Comparison of ENCODE assay signal across 10 cellular contexts in genomic region chr3:181712505-181713299, GRCh38. TPM values are rescaled to one million over a fixed set of nuclear protein-coding genes. Genes with fewer than 3 reads are reported as not detected.
DNase-seq lines count a peak whose midpoint lies in the region; ATAC-seq and TF ChIP-seq lines count a peak whose summit lies in the region.
"Had no signal": no experiment of that assay in that cellular context is flagged by ENCODE, and none has a peak within 500 bp of the region (broad histone marks: within the 10 kb centered on the region; RNA-seq: fewer than 3 reads in every experiment).

No MANE protein-coding gene starts in this region.

- ATAC-seq in HG03571 (IDR thresholded peaks at IDR 0.05; ENCODE audit: unreplicated experiment) (no peak), GM21447 (IDR thresholded peaks at IDR 0.05; ENCODE audit: unreplicated experiment) (no peak)

- peaks cover 12% of the 10 kb centered on the region for H3K4me1 Mint-ChIP-seq in activated T-cell treated with anti-CD3 and anti-CD28 coated beads, Interleukin-2, amount 50 U/mL, for 24 hours (ENCODE audit: low read depth)
- peaks cover 7% of the 10 kb centered on the region for H3K4me1 Mint-ChIP-seq in activated CD4-positive, alpha-beta memory T cell treated with anti-CD3 and anti-CD28 coated beads, Interleukin-2, amount 10 ng/mL, durations not matched to agents 7 days and 5 days
- H3K4me1 Mint-ChIP-seq in type B pancreatic cell (ENCODE audit: unreplicated experiment), result peaks cover 10% of the 10 kb centered on the region

- CTCF ChIA-PET in activated CD4-positive, alpha-beta memory T cell treated with anti-CD3 and anti-CD28 coated beads, Interleukin-2, amount 10 ng/mL, durations not matched to agents 7 days and 5 days (lab: Charles Lee), result interaction anchor here (0.7 to 1.5 kb wide), 4 partner anchors 8 to 17 kb away, joined by 3 to 15 read pairs (median 4); no protein-coding TSS in a partner anchor

- peak overlapping the region; percentile 37 for H3K27ac Mint-ChIP-seq in activated T-cell treated with anti-CD3 and anti-CD28 coated beads, Interleukin-2, amount 50 U/mL, for 24 hours
- peak overlapping the region; percentile 44 for H3K27ac Mint-ChIP-seq in activated CD4-positive, alpha-beta memory T cell treated with anti-CD3 and anti-CD28 coated beads, Interleukin-2, amount 10 ng/mL, durations not matched to agents 7 days and 5 days
- H3K27ac Mint-ChIP-seq in type B pancreatic cell, result peak overlapping the region; percentile 79

- H3K36me3 Mint-ChIP-seq in activated T-cell treated with anti-CD3 and anti-CD28 coated beads, Interleukin-2, amount 50 U/mL, for 24 hours (ENCODE audit: low read depth), result no peaks in the 10 kb centered on the region
- H3K36me3 Mint-ChIP-seq in activated CD4-positive, alpha-beta memory T cell treated with anti-CD3 and anti-CD28 coated beads, Interleukin-2, amount 10 ng/mL, durations not matched to agents 7 days and 5 days (ENCODE audit: low read depth), result peaks cover 3% of the 10 kb centered on the region
- H3K36me3 Mint-ChIP-seq in type B pancreatic cell, result peaks cover 3% of the 10 kb centered on the region

- peaks cover 77% of the 10 kb centered on the region for H3K27me3 Mint-ChIP-seq in activated T-cell treated with anti-CD3 and anti-CD28 coated beads, Interleukin-2, amount 50 U/mL, for 24 hours
- H3K27me3 Mint-ChIP-seq in activated CD4-positive, alpha-beta memory T cell treated with anti-CD3 and anti-CD28 coated beads, Interleukin-2, amount 10 ng/mL, durations not matched to agents 7 days and 5 days, result peaks cover 70% of the 10 kb centered on the region
- peaks cover 75% of the 10 kb centered on the region for H3K27me3 Mint-ChIP-seq in type B pancreatic cell

- POLR2A ChIA-PET in activated CD4-positive, alpha-beta memory T cell treated with anti-CD3 and anti-CD28 coated beads, Interleukin-2, amount 10 ng/mL, durations not matched to agents 7 days and 5 days (lab: Charles Lee), result no interaction called here

- H3K9me3 Mint-ChIP-seq in activated T-cell treated with anti-CD3 and anti-CD28 coated beads, Interleukin-2, amount 50 U/mL, for 24 hours, result peaks cover 4% of the 10 kb centered on the region
- H3K9me3 Mint-ChIP-seq in activated CD4-positive, alpha-beta memory T cell treated with anti-CD3 and anti-CD28 coated beads, Interleukin-2, amount 10 ng/mL, durations not matched to agents 7 days and 5 days, result no peaks in the 10 kb centered on the region
- no peaks in the 10 kb centered on the region for H3K9me3 Mint-ChIP-seq in type B pancreatic cell

- H3K27ac ChIP-seq in layer of hippocampus (ENCODE audit: low read depth, low read length), result peak overlapping the region; percentile 83

- peak overlapping the region; percentile 39 for H3K4me3 Mint-ChIP-seq in activated T-cell treated with anti-CD3 and anti-CD28 coated beads, Interleukin-2, amount 50 U/mL, for 24 hours
- H3K4me3 Mint-ChIP-seq in activated CD4-positive, alpha-beta memory T cell treated with anti-CD3 and anti-CD28 coated beads, Interleukin-2, amount 10 ng/mL, durations not matched to agents 7 days and 5 days, result no peak overlapping the region
- H3K4me3 Mint-ChIP-seq in type B pancreatic cell, result peak overlapping the region; percentile 93

- peaks cover 13% of the 10 kb centered on the region for H3K27me3 ChIP-seq in layer of hippocampus (ENCODE audit: control insufficient read depth, insufficient read depth, low read length)

- no peak for TF ChIP-seq CTCF in type B pancreatic cell (conservative IDR thresholded peaks at IDR 0.05)

- DNase-seq in activated T-cell treated with anti-CD3 and anti-CD28 coated beads, Interleukin-2, amount 50 U/mL, for 24 hours, result no peak
- DNase-seq in activated T-cell treated with anti-CD3 and anti-CD28 coated beads for 4 hours, result no peak
- no peak for DNase-seq in activated CD4-positive, alpha-beta memory T cell treated with anti-CD3 and anti-CD28 coated beads, Interleukin-2, amount 10 ng/mL, durations not matched to agents 7 days and 5 days
- peak; percentile 75 for DNase-seq in type B pancreatic cell (ENCODE audit: extremely low spot score, unreplicated experiment)
- no peak for DNase-seq in central memory CD4-positive, alpha-beta T cell
- DNase-seq: DND-41 had no signal

RNA-seq across cellular contexts. Expression of gene SOX2, which starts 1.0 kb away (rescaled TPM):
- not detected for total RNA-seq in activated CD4-positive, alpha-beta memory T cell treated with anti-CD3 and anti-CD28 coated beads, Interleukin-2, amount 10 ng/mL, durations not matched to agents 7 days and 5 days
- 20.5 and 70.4 TPM in 2 replicates for total RNA-seq in type B pancreatic cell (ENCODE audit: low replicate concordance)
- total RNA-seq: T-helper 2 cell treated with Interferon-gamma antibody and Interleukin-4, amounts not matched to agents 100 ng/mL and 5 ng/mL, for 36 hours had no signal

Comparison
In these comparisons a context has a peak if more than half of its experiments do, and no peak if none do; other contexts are left out.
1. RNA of gene SOX2, which starts 1.0 kb away (total RNA-seq): 20.5 to 70.4 TPM in type B pancreatic cell; not detected in activated CD4-positive, alpha-beta memory T cell treated with anti-CD3 and anti-CD28 coated beads, Interleukin-2, amount 10 ng/mL, durations not matched to agents 7 days and 5 days; every median in the first group is over 10 times any median in the second.
2. Peak in every context shown above with its lines, with median percentiles within 50 percentile points of each other: H3K27ac Mint-ChIP-seq.